8 cellular contexts compared by ENCODE assay signal in genomic region chr11:16925495-16926065, GRCh38.
A peak's percentile ranks its signal among the peaks of the same experiment; 100 is the strongest.
DNase-seq lines count a peak whose midpoint lies in the region; ATAC-seq and TF ChIP-seq lines count a peak whose summit lies in the region.

No MANE protein-coding gene starts in this region.

- H3K9me3 Mint-ChIP-seq in nephron progenitor cell: no peaks in the 10 kb centered on the region

- POLR2A ChIA-PET in GM10248 (lab: Yijun Ruan, JAX): no interaction called here

- DNase-seq in GM10248 (ENCODE audit: extremely low spot score) (peak; percentile 53), fibroblast of mammary gland (ENCODE audit: low read depth) (no peak), nephron progenitor cell (peak; percentile 68), GOT3 (lab: John Stamatoyannopoulos, UW) (no peak), GM10266 (ENCODE audit: extremely low spot score) (no peak)

- peak overlapping the region; percentile 79 for H3K4me3 Mint-ChIP-seq in nephron progenitor cell

- TF ChIP-seq CTCF in GM10248 (IDR thresholded peaks at IDR 0.05; ENCODE audit: control extremely low read depth, extremely low read depth, low read depth, missing control alignments) (no peak), WI38 (IDR thresholded peaks at IDR 0.05; ENCODE audit: low read depth, low read length) (no peak), fibroblast of mammary gland (conservative IDR thresholded peaks at IDR 0.05; ENCODE audit: control insufficient read depth, insufficient read depth, low read depth, low read length) (no peak), nephron progenitor cell (IDR thresholded peaks at IDR 0.05) (no peak), GM10266 (IDR thresholded peaks at IDR 0.05; ENCODE audit: control insufficient read depth, insufficient read depth, low read depth, missing control alignments) (no peak)

- no peak overlapping the region for H3K27ac Mint-ChIP-seq in nephron progenitor cell

- CTCF ChIA-PET in GM10248 (lab: Yijun Ruan, JAX): interaction anchor here (0.8 to 2.1 kb wide), 3 partner anchors 9 to 51 kb away, joined by 3 to 6 read pairs (median 4); no protein-coding TSS in a partner anchor

- H3K36me3 Mint-ChIP-seq in nephron progenitor cell (ENCODE audit: low read depth): no peaks in the 10 kb centered on the region

- H3K4me3 ChIP-seq in WI38 (ENCODE audit: low read depth, low read length) (0 out of 2 replicates have a peak overlapping the region, but pooled peaks have one; percentile 22), fibroblast of mammary gland (ENCODE audit: control insufficient read depth, low read depth, low read length) (peak overlapping the region; percentile 15)

- peak; percentile 15 for ATAC-seq in HG02852 (IDR thresholded peaks at IDR 0.05; ENCODE audit: unreplicated experiment)
- no peak for ATAC-seq in GM18520 (IDR thresholded peaks at IDR 0.05; ENCODE audit: unreplicated experiment)

- H3K27me3 Mint-ChIP-seq in nephron progenitor cell (ENCODE audit: low read depth, poor library complexity): peaks cover 96% of the 10 kb centered on the region

- H3K4me1 Mint-ChIP-seq in nephron progenitor cell: peaks cover 15% of the 10 kb centered on the region

Comparison
In these comparisons a context has a peak if more than half of its experiments do, and no peak if none do; other contexts are left out.
1. DNase-seq: peak in GM10248 (single experiment) and nephron progenitor cell (single experiment); none in fibroblast of mammary gland (single experiment), GOT3 (single experiment) and GM10266 (single experiment).